ENCODE assay signal across 8 cellular contexts in genomic region chr17:35764123-35764991, GRCh38. TPM values are rescaled to one million over a fixed set of nuclear protein-coding genes. Genes with fewer than 3 reads are reported as not detected.
DNase-seq lines count a peak whose midpoint lies in the region; ATAC-seq and TF ChIP-seq lines count a peak whose summit lies in the region.

No MANE protein-coding gene starts in this region.

- no peak overlapping the region for H3K9ac ChIP-seq in PC-3 (ENCODE audit: low read length)

- intact Hi-C loops in PC-3 (cut with micrococcal nuclease): no loop called here
- intact Hi-C loops in esophagus muscularis mucosa (cut with DNase I): loop anchor here (2.0 kb wide), 1 partner anchor 40 kb away; no protein-coding TSS in a partner anchor

- peak overlapping the region; percentile 87 for H3K4me3 Mint-ChIP-seq in activated T-cell treated with anti-CD3 and anti-CD28 coated beads, Interleukin-2, amount 50 U/mL, for 4 hours

- CTCF ChIA-PET in PC-3 (lab: Charles Lee): interaction anchor here (0.5 to 1.8 kb wide), 15 partner anchors 15 to 1400 kb away, joined by 3 to 18 read pairs (median 4); partner anchors contain the start of gene TAF15

- no peaks in the 10 kb centered on the region for H3K9me3 Mint-ChIP-seq in activated T-cell treated with anti-CD3 and anti-CD28 coated beads, Interleukin-2, amount 50 U/mL, for 4 hours

- 11% methylated on average over 36 of the region's 75 CpGs for WGBS in esophagus muscularis mucosa

- no TSS peak for BruUV-seq in PC-3 (replicated peaks; lab: Mats Ljungman, UMichigan)

- TF ChIP-seq CTCF in PC-3 (conservative IDR thresholded peaks at IDR 0.05; ENCODE audit: low read depth, low read length) (peak; percentile 58), esophagus muscularis mucosa (IDR thresholded peaks at IDR 0.05) (peak; percentile 95 to 98 (median 96))

- no peaks in the 10 kb centered on the region for H3K9me2 ChIP-seq in PC-3 (replicated peaks; ENCODE audit: low read length)

- peak overlapping the region; percentile 75 for H2AFZ ChIP-seq in PC-3 (ENCODE audit: low read length)

- H3K27me3 Mint-ChIP-seq in activated T-cell treated with anti-CD3 and anti-CD28 coated beads, Interleukin-2, amount 50 U/mL, for 4 hours (ENCODE audit: low read depth): no peaks in the 10 kb centered on the region

- H3K4me2 ChIP-seq in PC-3 (ENCODE audit: low read length): peak overlapping the region; percentile 82

- H3K27ac ChIP-seq in PC-3 (ENCODE audit: low read length): no peak overlapping the region
- H3K27ac ChIP-seq in esophagus muscularis mucosa (replicated peaks in 1 of 4): peak overlapping the region; percentile 62 to 79 (median 66)

- H3K4me1 ChIP-seq in PC-3 (ENCODE audit: insufficient read depth, low read length) (0 out of 2 replicates have a peak, but pooled peaks cover 3% of the 10 kb centered on the region), esophagus muscularis mucosa (peaks cover 10 to 46% (median 40%) of the 10 kb centered on the region in 4 donors)

- DNase-seq in DMS 273 (lab: John Stamatoyannopoulos, UW; ENCODE audit: unreplicated experiment): peak; percentile 97
- DNase-seq in KBM-7: peak; percentile 95
- DNase-seq in PC-3: peak; percentile 90
- peak; percentile 84 for DNase-seq in activated T-cell treated with anti-CD3 and anti-CD28 coated beads, Interleukin-2, amount 50 U/mL, for 4 hours
- DNase-seq in esophagus muscularis mucosa (ENCODE audit: extremely low spot score): peak; percentile 95
- peak; percentile 90 for DNase-seq in myocyte (ENCODE audit: low read depth)
- DNase-seq in stimulated activated CD8-positive, alpha-beta memory T cell treated with anti-CD3 and anti-CD28 coated beads, Interleukin-7, amount 100 ng/mL, for 24 hours (ENCODE audit: low read depth): peak; percentile 67

- peaks cover 8% of the 10 kb centered on the region for H3K4me1 Mint-ChIP-seq in activated T-cell treated with anti-CD3 and anti-CD28 coated beads, Interleukin-2, amount 50 U/mL, for 4 hours (ENCODE audit: low read depth)

- no peaks in the 10 kb centered on the region for H3F3A ChIP-seq in PC-3 (ENCODE audit: low read length, unreplicated experiment)

- H3K9me3 ChIP-seq in PC-3 (ENCODE audit: low read length) (no peaks in the 10 kb centered on the region), esophagus muscularis mucosa (no peaks in the 10 kb centered on the region)

- no peaks in the 10 kb centered on the region for H4K20me1 ChIP-seq in PC-3 (ENCODE audit: low read length)

- no peak for TF ChIP-seq POLR2A in esophagus muscularis mucosa (IDR thresholded peaks at IDR 0.05; ENCODE audit: low read depth)

- H3K27me3 ChIP-seq in PC-3 (ENCODE audit: low read length): no peaks in the 10 kb centered on the region
- H3K27me3 ChIP-seq in esophagus muscularis mucosa: no peaks in the 10 kb centered on the region

- in situ Hi-C loops in KBM-7 (cut with MboI; ENCODE audit: low pct_unique_long_range_greater_than_20kb, low sequenced_read_pairs): no loop called here

- H3K36me3 ChIP-seq in PC-3 (ENCODE audit: low read depth, low read length) (no peaks in the 10 kb centered on the region; the same call in 1 of the 2 replicates), esophagus muscularis mucosa (no peaks in the 10 kb centered on the region)

- no peak for TF ChIP-seq EP300 in esophagus muscularis mucosa (IDR thresholded peaks at IDR 0.05)

- no peaks in the 10 kb centered on the region for H3K79me2 ChIP-seq in PC-3 (ENCODE audit: low read length)

- no peaks in the 10 kb centered on the region for H3K36me3 Mint-ChIP-seq in activated T-cell treated with anti-CD3 and anti-CD28 coated beads, Interleukin-2, amount 50 U/mL, for 4 hours (ENCODE audit: insufficient read depth)

- POLR2A ChIA-PET in PC-3 (lab: Charles Lee; ENCODE audit: unreplicated experiment): interaction anchor here (1.3 kb wide), 1 partner anchor 45 kb away, joined by 6 read pairs; the partner anchor contains the start of gene TAF15

- H3K4me3 ChIP-seq in PC-3 (ENCODE audit: low read length) (peak overlapping the region; percentile 51; the same call in 1 of the 2 replicates), esophagus muscularis mucosa (peak overlapping the region; percentile 54 to 64 (median 56))

- ATAC-seq in GM21576 (IDR thresholded peaks at IDR 0.05; ENCODE audit: unreplicated experiment): peak; percentile 63
- ATAC-seq in PC-3: peak; percentile 98
- ATAC-seq in activated T-cell treated with anti-CD3 and anti-CD28 coated beads, Interleukin-2, amount 50 U/mL, for 4 hours: peak; percentile 94

RNA-seq across cellular contexts. Expression of gene C17orf50, which starts 3.7 kb away (rescaled TPM):
- total RNA-seq in PC-3 (2014; rRNA removed) (not detected in 2 replicates), esophagus muscularis mucosa (not detected), myocyte (not detected in 2 replicates)
- not detected for total RNA-seq in activated T-cell treated with anti-CD3 and anti-CD28 coated beads, Interleukin-2, amount 50 U/mL, for 4 hours
- 0.08 TPM for polyA plus RNA-seq in myocyte (2012)

RNA-seq across cellular contexts. Expression of gene GAS2L2, which starts 11.3 kb away (rescaled TPM):
- not detected in 2 replicates for total RNA-seq in PC-3 (2014; rRNA removed)
- under 1 TPM in 1 of 3 donors, not detected in 2; 0.05 TPM for total RNA-seq in activated T-cell treated with anti-CD3 and anti-CD28 coated beads, Interleukin-2, amount 50 U/mL, for 4 hours
- under 1 TPM; 0.42 to 0.80 (median 0.48) TPM for total RNA-seq in esophagus muscularis mucosa
- total RNA-seq in myocyte: 0.08 TPM in 1 of 2 replicates, not detected in the other
- 0.04 TPM for polyA plus RNA-seq in myocyte (2012)

RNA-seq across cellular contexts. Expression of gene MMP28, which starts 31.1 kb away (rescaled TPM):
- total RNA-seq in PC-3 (2014; rRNA removed) (1.6 and 2.4 TPM in 2 replicates), esophagus muscularis mucosa (100 to 1,000 TPM in 2 of 4 donors, 10 to 100 TPM in 2; 75.5 to 150 (median 116) TPM), myocyte (0.42 and 0.99 TPM in 2 replicates)
- under 1 TPM in 2 of 3 donors, not detected in 1; 0.23 to 0.29 TPM for total RNA-seq in activated T-cell treated with anti-CD3 and anti-CD28 coated beads, Interleukin-2, amount 50 U/mL, for 4 hours
- polyA plus RNA-seq in myocyte (2012): 6.5 TPM

RNA-seq across cellular contexts. Expression of gene RASL10B, which starts 32.9 kb away (rescaled TPM):
- total RNA-seq in PC-3 (2014; rRNA removed): 0.52 and 0.77 TPM in 2 replicates
- 1 to 10 TPM; 2.6 to 4.3 (median 3.7) TPM for total RNA-seq in activated T-cell treated with anti-CD3 and anti-CD28 coated beads, Interleukin-2, amount 50 U/mL, for 4 hours
- 10 to 100 TPM; 10.3 to 28.1 (median 17.4) TPM for total RNA-seq in esophagus muscularis mucosa
- total RNA-seq in myocyte: 1.1 and 1.3 TPM in 2 replicates
- polyA plus RNA-seq in myocyte (2012): 1.7 TPM

RNA-seq across cellular contexts. Expression of gene TAF15, which starts 44.9 kb away (rescaled TPM):
- total RNA-seq in PC-3 (2014; rRNA removed) (32.4 and 48.1 TPM in 2 replicates), esophagus muscularis mucosa (100 to 1,000 TPM in 3 of 4 donors, 10 to 100 TPM in 1; 93.8 to 140 (median 122) TPM), myocyte (25.1 and 25.7 TPM in 2 replicates)
- total RNA-seq in activated T-cell treated with anti-CD3 and anti-CD28 coated beads, Interleukin-2, amount 50 U/mL, for 4 hours: 100 to 1,000 TPM; 215 to 249 (median 239) TPM
- 130 TPM for polyA plus RNA-seq in myocyte (2012)

Comparison
In these comparisons a context has a peak if more than half of its experiments do, and no peak if none do; other contexts are left out.
1. RNA of gene MMP28, which starts 31.1 kb away (total RNA-seq): 75.5 to 150 TPM in esophagus muscularis mucosa; 1.6 to 2.4 TPM in PC-3, 0.42 to 0.99 TPM in myocyte and 0.23 to 0.29 TPM in activated T-cell treated with anti-CD3 and anti-CD28 coated beads, Interleukin-2, amount 50 U/mL, for 4 hours; every median in the first group is over 10 times any median in the second.
2. Peak in every context shown above with its lines, with median percentiles within 50 percentile points of each other: DNase-seq and ATAC-seq.